In genomic region chr5:151553695-151554094, GRCh38 we compare ENCODE assay signal across 24 cellular contexts. TPM values are rescaled to one million over a fixed set of nuclear protein-coding genes. Genes with fewer than 3 reads are reported as not detected.
"Had no signal": no experiment of that assay in that cellular context is flagged by ENCODE, and none has a peak within 500 bp of the region (broad histone marks: within the 10 kb centered on the region; RNA-seq: fewer than 3 reads in every experiment).

No MANE protein-coding gene starts in this region.

- H3K36me3 ChIP-seq: thoracic aorta, thyroid gland, tibial artery, transverse colon, upper lobe of left lung, upper lobe of right lung, uterus had no signal

- H3K27me3 ChIP-seq: suprapubic skin, testis, thyroid gland, tibial artery, tibial nerve, transverse colon, upper lobe of left lung, upper lobe of right lung, uterus, vagina had no signal

- H3K9me3 ChIP-seq: suprapubic skin, testis, thoracic aorta, thyroid gland, tibial artery, tibial nerve, transverse colon, upper lobe of left lung, upper lobe of right lung, uterus, vagina had no signal

- DNase-seq: stimulated activated CD4-positive, alpha-beta T cell treated with anti-CD3 and anti-CD28 coated beads, Interleukin-2, amount 100 ng/mL, for 24 hours; stimulated activated CD4-positive, alpha-beta T cell treated with anti-CD3 and anti-CD28 coated beads, Interleukin-2, amount 100 ng/mL, for 48 hours; stimulated activated CD4-positive, alpha-beta T cell treated with anti-CD3 and anti-CD28 coated beads, Interleukin-4, amount 100 ng/mL, for 1 hour; stimulated activated CD4-positive, alpha-beta T cell treated with anti-CD3 and anti-CD28 coated beads, Interleukin-4, amount 100 ng/mL, for 24 hours; stimulated activated CD4-positive, alpha-beta T cell treated with anti-CD3 and anti-CD28 coated beads, Interleukin-4, amount 100 ng/mL, for 4 hours; stimulated activated CD8-positive, alpha-beta memory T cell treated with anti-CD3 and anti-CD28 coated beads, Interleukin-4, amount 100 ng/mL, for 48 hours; stimulated activated naive B cell treated with anti-CD40 and anti-IgM and Interleukin-4, amounts not matched to agents 10 μg/mL and 1 μg/mL and 100 μg/mL, for 72 hours; stimulated activated naive CD4-positive, alpha-beta T cell; stimulated activated naive CD4-positive, alpha-beta T cell treated with Interleukin-2 at 50 U/mL for 16 hours; stimulated activated naive CD8-positive, alpha-beta T cell treated with anti-CD3 and anti-CD28 coated beads, Interleukin-15, amount 100 ng/mL, for 72 hours; stimulated activated naive CD8-positive, alpha-beta T cell treated with anti-CD3 and anti-CD28 coated beads, Interleukin-15, Interleukin-2, amounts not matched to agents 100 U/mL and 50 U/mL, for 24 hours; testis; thyroid gland; tibial artery; transverse colon; trophoblast cell; upper lobe of left lung; upper lobe of right lung; uterus had no signal

- H3K4me1 ChIP-seq: suprapubic skin, testis, thyroid gland, tibial artery, tibial nerve, transverse colon, upper lobe of left lung, upper lobe of right lung, uterus, vagina had no signal

- H3K4me3 ChIP-seq: suprapubic skin, testis, thoracic aorta, thyroid gland, tibial artery, tibial nerve, transverse colon, upper lobe of left lung, upper lobe of right lung, uterus, vagina had no signal

- ATAC-seq: stimulated activated memory B cell treated with anti-CD40 and anti-IgM and Interleukin-4, amounts not matched to agents 10 μg/mL and 1 μg/mL and 100 μg/mL, for 72 hours; stimulated activated naive B cell treated with anti-CD40 and anti-IgM and Interleukin-4, amounts not matched to agents 10 μg/mL and 1 μg/mL and 100 μg/mL, for 72 hours; stimulated activated naive CD8-positive, alpha-beta T cell treated with anti-CD3 and anti-CD28 coated beads, Interleukin-15, amount 100 ng/mL, for 72 hours; stimulated activated naive CD8-positive, alpha-beta T cell treated with anti-CD3 and anti-CD28 coated beads, Interleukin-15, Interleukin-2, amounts not matched to agents 100 U/mL and 50 U/mL, for 24 hours; upper lobe of right lung had no signal

- H3K27ac ChIP-seq: suprapubic skin, testis, thoracic aorta, thyroid gland, tibial artery, tibial nerve, transverse colon, upper lobe of left lung, upper lobe of right lung, uterus, vagina had no signal

RNA-seq across cellular contexts. Expression of gene FAT2, which starts 37.4 kb away (rescaled TPM):
- total RNA-seq: transverse colon had no signal
